ENCODE assay signal across 1 cellular context in the genomic region with DNA sequence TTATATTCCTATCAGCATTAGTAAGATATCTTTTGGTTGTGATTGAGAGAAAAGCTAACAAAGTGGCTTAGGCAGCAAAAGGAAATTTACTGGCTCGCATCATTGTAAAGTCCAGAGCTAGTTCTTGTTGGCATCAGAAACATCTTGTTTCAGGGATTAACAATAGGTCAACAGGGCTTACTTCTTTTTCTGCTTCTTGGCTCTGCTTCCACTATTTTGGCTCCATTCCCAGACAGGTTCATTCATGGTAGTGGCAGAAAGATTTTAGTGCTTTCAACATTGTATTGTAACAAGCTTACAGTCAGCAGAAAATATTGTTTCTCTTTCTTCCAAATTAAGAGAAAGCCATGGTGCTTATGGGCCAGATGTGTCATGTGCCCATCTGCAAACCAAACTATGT.
TF ChIP-seq lines count a peak whose summit lies in the region.

No MANE protein-coding gene starts in this region.

TF ChIP-seq in H1, 55 proteins besides CTCF, POLR2A, EP300 and RAD21 (continued from another document):
- TF ChIP-seq, protein P1, sequence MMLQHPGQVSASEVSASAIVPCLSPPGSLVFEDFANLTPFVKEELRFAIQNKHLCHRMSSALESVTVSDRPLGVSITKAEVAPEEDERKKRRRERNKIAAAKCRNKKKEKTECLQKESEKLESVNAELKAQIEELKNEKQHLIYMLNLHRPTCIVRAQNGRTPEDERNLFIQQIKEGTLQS (IDR thresholded peaks at IDR 0.05; ENCODE audit: insufficient read depth, low read depth, low read length): no peak
- TF ChIP-seq CHD2 (IDR thresholded peaks at IDR 0.05; ENCODE audit: low read length) (no peak), ZNF274 (IDR thresholded peaks at IDR 0.05; ENCODE audit: borderline replicate concordance, extremely low read depth, low read length) (no peak), SP4 (IDR thresholded peaks at IDR 0.05; ENCODE audit: low read length) (no peak), RNF2 (IDR thresholded peaks at IDR 0.05; ENCODE audit: borderline replicate concordance, low read depth, low read length, missing control alignments, poor library complexity, severe bottlenecking) (no peak)
